In the genomic region with DNA sequence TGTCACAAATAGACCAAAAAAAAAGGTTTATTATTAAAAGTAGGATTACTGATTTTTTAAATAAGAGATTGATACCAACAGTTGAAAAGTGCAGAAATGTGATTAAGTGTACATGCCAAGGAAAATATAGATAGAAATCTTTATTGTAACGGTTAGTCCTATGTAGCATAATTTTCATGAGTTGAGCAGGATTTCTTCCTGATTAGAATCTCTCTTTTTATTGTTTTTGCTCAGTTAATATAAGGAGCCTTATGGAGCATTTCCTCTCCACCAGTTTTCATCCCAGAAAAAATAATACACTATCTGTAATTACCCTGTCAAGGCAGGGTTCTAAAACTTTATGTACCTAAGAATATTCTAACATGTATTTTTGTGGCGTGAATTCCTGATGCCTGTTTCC, we compare ENCODE assay signal across 25 cellular contexts. TPM values are rescaled to one million over a fixed set of nuclear protein-coding genes. Genes with fewer than 3 reads are reported as not detected.
DNase-seq lines count a peak whose midpoint lies in the region; ATAC-seq and TF ChIP-seq lines count a peak whose summit lies in the region.
"Had no signal": no experiment of that assay in that cellular context is flagged by ENCODE, and none has a peak within 500 bp of the region (broad histone marks: within the 10 kb centered on the region; RNA-seq: fewer than 3 reads in every experiment).

No MANE protein-coding gene starts in this region.

- DNase-seq in natural killer cell: no peak
- DNase-seq in natural killer cell treated with Interleukin-12 subunit alpha and Interleukin-12 subunit beta and Interleukin-15 and Interleukin-18, amount 100 ng/mL, for 72 hours (ENCODE audit: low spot score): no peak
- DNase-seq in CD8-positive, alpha-beta T cell: no peak
- no peak for DNase-seq in T-helper 17 cell
- no peak for DNase-seq in mesothelial cell of epicardium (ENCODE audit: low spot score in 2 of 2, unreplicated experiment in 2 of 2)
- DNase-seq in osteoblast (ENCODE audit: insufficient read length, low spot score, missing footprints): no peak
- DNase-seq in right cardiac atrium: no peak
- DNase-seq in activated CD4-positive, alpha-beta memory T cell treated with anti-CD3 and anti-CD28 coated beads for 36 hours: no peak
- DNase-seq: BE2C; COR-L47; GOT3; IMR-90; KG1; MM.1S; NCI-H2029; NCI-H446 treated with DMSO at 0.1 percent for 48 hours; NCI-H526; NCI-H82; NK-92 treated with Interleukin-12 subunit alpha and Interleukin-12 subunit beta, amount 100 ng/mL, for 24 hours; PC-9; Right ventricle myocardium superior; RPMI8226 had no signal

- H3K4me1 ChIP-seq in CD8-positive, alpha-beta T cell (ENCODE audit: insufficient read depth, low read length): peaks cover 9% of the 10 kb centered on the region
- H3K4me1 ChIP-seq in osteoblast (ENCODE audit: insufficient read depth, low read length) (no peaks in the 10 kb centered on the region), right cardiac atrium (ENCODE audit: control insufficient read depth, insufficient read depth, low read length) (peaks cover 2% of the 10 kb centered on the region)
- H3K4me1 ChIP-seq: BE2C had no signal

- H3K4me2 ChIP-seq in osteoblast (ENCODE audit: insufficient read depth, low read length): no peak overlapping the region
- H3K4me2 ChIP-seq: PC-9 had no signal

- H3K4me1 Mint-ChIP-seq in natural killer cell: peaks cover 29 to 38% of the 10 kb centered on the region in 2 donors
- H3K4me1 Mint-ChIP-seq in natural killer cell treated with Interleukin-12 subunit alpha and Interleukin-12 subunit beta and Interleukin-15 and Interleukin-18, amount 100 ng/mL, for 72 hours (ENCODE audit: low read depth in 2 of 2): peaks cover 27 to 32% of the 10 kb centered on the region in 2 donors
- peaks cover 48% of the 10 kb centered on the region for H3K4me1 Mint-ChIP-seq in CD8-positive, alpha-beta T cell (ENCODE audit: low read depth)
- H3K4me1 Mint-ChIP-seq in T-helper 17 cell: peaks cover 25% of the 10 kb centered on the region
- H3K4me1 Mint-ChIP-seq in mesothelial cell of epicardium: peaks cover 6% of the 10 kb centered on the region
- H3K4me1 Mint-ChIP-seq in activated CD4-positive, alpha-beta memory T cell treated with anti-CD3 and anti-CD28 coated beads for 36 hours (ENCODE audit: low read depth): peaks cover 46% of the 10 kb centered on the region
- H3K4me1 Mint-ChIP-seq: CD14-positive monocyte had no signal

- no peaks in the 10 kb centered on the region for H3K9me3 ChIP-seq in CD8-positive, alpha-beta T cell (ENCODE audit: low read length)
- H3K9me3 ChIP-seq in T-helper 17 cell (ENCODE audit: control insufficient read depth, low read length, poor library complexity, severe bottlenecking): no peaks in the 10 kb centered on the region
- H3K9me3 ChIP-seq in osteoblast (ENCODE audit: low read depth, low read length): no peaks in the 10 kb centered on the region
- no peaks in the 10 kb centered on the region for H3K9me3 ChIP-seq in right cardiac atrium (ENCODE audit: control insufficient read depth, low read length)
- H3K9me3 ChIP-seq: BE2C, HAP-1, SJSA1 had no signal

- 75% methylated on average over 2 of the region's 2 CpGs for WGBS in right cardiac atrium

- no peaks in the 10 kb centered on the region for H3K9me3 Mint-ChIP-seq in natural killer cell
- H3K9me3 Mint-ChIP-seq in natural killer cell treated with Interleukin-12 subunit alpha and Interleukin-12 subunit beta and Interleukin-15 and Interleukin-18, amount 100 ng/mL, for 72 hours: no peaks in the 10 kb centered on the region
- no peaks in the 10 kb centered on the region for H3K9me3 Mint-ChIP-seq in CD8-positive, alpha-beta T cell
- no peaks in the 10 kb centered on the region for H3K9me3 Mint-ChIP-seq in mesothelial cell of epicardium
- H3K9me3 Mint-ChIP-seq in activated CD4-positive, alpha-beta memory T cell treated with anti-CD3 and anti-CD28 coated beads for 36 hours: no peaks in the 10 kb centered on the region

- H3K36me3 ChIP-seq in CD8-positive, alpha-beta T cell (ENCODE audit: insufficient read depth, low read length): peaks cover 3% of the 10 kb centered on the region
- H3K36me3 ChIP-seq in osteoblast (ENCODE audit: insufficient read depth, low read length): peaks cover 22% of the 10 kb centered on the region

- ATAC-seq in natural killer cell (no peak), T-helper 17 cell (no peak), right cardiac atrium (no peak)
- no peak for ATAC-seq in natural killer cell treated with Interleukin-12 subunit alpha and Interleukin-12 subunit beta and Interleukin-15 and Interleukin-18, amount 100 ng/mL, for 72 hours
- ATAC-seq in CD8-positive, alpha-beta T cell: no peak

- POLR2A ChIA-PET in CD8-positive, alpha-beta T cell (lab: Charles Lee): interaction anchor here (0.6 to 1.1 kb wide), 2 partner anchors 25 to 52 kb away, joined by 3 read pairs; no protein-coding TSS in a partner anchor
- POLR2A ChIA-PET in activated CD4-positive, alpha-beta memory T cell treated with anti-CD3 and anti-CD28 coated beads for 36 hours (lab: Charles Lee): interaction anchor here (0.6 kb wide), 1 partner anchor 10 kb away, joined by 4 read pairs; no protein-coding TSS in a partner anchor

- TF ChIP-seq CTCF in natural killer cell (IDR thresholded peaks at IDR 0.05) (no peak), mesothelial cell of epicardium (IDR thresholded peaks at IDR 0.05; ENCODE audit: unreplicated experiment) (no peak), osteoblast (IDR thresholded peaks at IDR 0.05; ENCODE audit: extremely low read depth, low read depth, low read length) (no peak)
- no peak for TF ChIP-seq CTCF in CD8-positive, alpha-beta T cell (IDR thresholded peaks at IDR 0.05)

- H3K36me3 Mint-ChIP-seq in natural killer cell (no peaks in the 10 kb centered on the region), T-helper 17 cell (ENCODE audit: low read depth) (peaks cover 2% of the 10 kb centered on the region), mesothelial cell of epicardium (peaks cover 24% of the 10 kb centered on the region)
- peaks cover under 1% of the 10 kb centered on the region for H3K36me3 Mint-ChIP-seq in natural killer cell treated with Interleukin-12 subunit alpha and Interleukin-12 subunit beta and Interleukin-15 and Interleukin-18, amount 100 ng/mL, for 72 hours
- H3K36me3 Mint-ChIP-seq in CD8-positive, alpha-beta T cell: peaks cover 43% of the 10 kb centered on the region
- H3K36me3 Mint-ChIP-seq in activated CD4-positive, alpha-beta memory T cell treated with anti-CD3 and anti-CD28 coated beads for 36 hours: peaks cover 22% of the 10 kb centered on the region

- intact Hi-C loops in natural killer cell (cut with micrococcal nuclease) (no loop called here), right cardiac atrium (cut with DNase I) (no loop called here)
- intact Hi-C loops in CD8-positive, alpha-beta T cell (cut with DNase I, micrococcal nuclease): no loop called here
- intact Hi-C loops in activated CD4-positive, alpha-beta memory T cell treated with anti-CD3 and anti-CD28 coated beads for 36 hours (cut with micrococcal nuclease): no loop called here

- CTCF ChIA-PET in CD8-positive, alpha-beta T cell (lab: Charles Lee): no interaction called here
- CTCF ChIA-PET in activated CD4-positive, alpha-beta memory T cell treated with anti-CD3 and anti-CD28 coated beads for 36 hours (lab: Charles Lee): interaction anchor here (1.7 kb wide), 1 partner anchor 31 kb away, joined by 4 read pairs; no protein-coding TSS in a partner anchor

- peak overlapping the region; percentile 33 to 65 for H3K27ac Mint-ChIP-seq in natural killer cell
- H3K27ac Mint-ChIP-seq in natural killer cell treated with Interleukin-12 subunit alpha and Interleukin-12 subunit beta and Interleukin-15 and Interleukin-18, amount 100 ng/mL, for 72 hours: no peak overlapping the region
- H3K27ac Mint-ChIP-seq in CD8-positive, alpha-beta T cell: peak overlapping the region; percentile 15
- H3K27ac Mint-ChIP-seq in T-helper 17 cell: peak overlapping the region; percentile 85
- H3K27ac Mint-ChIP-seq in mesothelial cell of epicardium: peak overlapping the region; percentile 40
- H3K27ac Mint-ChIP-seq in activated CD4-positive, alpha-beta memory T cell treated with anti-CD3 and anti-CD28 coated beads for 36 hours: no peak overlapping the region

- H2AFZ ChIP-seq in osteoblast (ENCODE audit: low read length): no peak overlapping the region
- H2AFZ ChIP-seq: PC-9 had no signal

- H4K20me1 ChIP-seq in osteoblast (ENCODE audit: insufficient read depth, low read length): peaks cover 41% of the 10 kb centered on the region

- H3K4me3 Mint-ChIP-seq in natural killer cell (no peak overlapping the region), T-helper 17 cell (no peak overlapping the region), mesothelial cell of epicardium (no peak overlapping the region)
- no peak overlapping the region for H3K4me3 Mint-ChIP-seq in natural killer cell treated with Interleukin-12 subunit alpha and Interleukin-12 subunit beta and Interleukin-15 and Interleukin-18, amount 100 ng/mL, for 72 hours
- H3K4me3 Mint-ChIP-seq in CD8-positive, alpha-beta T cell: no peak overlapping the region
- no peak overlapping the region for H3K4me3 Mint-ChIP-seq in activated CD4-positive, alpha-beta memory T cell treated with anti-CD3 and anti-CD28 coated beads for 36 hours
- H3K4me3 Mint-ChIP-seq: CD14-positive monocyte had no signal

- H3K79me2 ChIP-seq in osteoblast (ENCODE audit: insufficient read depth, low read length): peaks cover 87% of the 10 kb centered on the region

- H3K27me3 ChIP-seq in CD8-positive, alpha-beta T cell (ENCODE audit: insufficient read depth, low read length): no peaks in the 10 kb centered on the region
- H3K27me3 ChIP-seq in osteoblast (ENCODE audit: insufficient read depth, low read length) (no peaks in the 10 kb centered on the region), right cardiac atrium (ENCODE audit: control insufficient read depth, insufficient read depth) (no peaks in the 10 kb centered on the region)
- H3K27me3 ChIP-seq: BE2C, SJSA1 had no signal

- H3K27me3 Mint-ChIP-seq in natural killer cell (ENCODE audit: low read depth in 2 of 2) (no peaks in the 10 kb centered on the region), T-helper 17 cell (no peaks in the 10 kb centered on the region), mesothelial cell of epicardium (ENCODE audit: low read depth) (no peaks in the 10 kb centered on the region)
- no peaks in the 10 kb centered on the region for H3K27me3 Mint-ChIP-seq in natural killer cell treated with Interleukin-12 subunit alpha and Interleukin-12 subunit beta and Interleukin-15 and Interleukin-18, amount 100 ng/mL, for 72 hours
- H3K27me3 Mint-ChIP-seq in CD8-positive, alpha-beta T cell (ENCODE audit: low read depth): no peaks in the 10 kb centered on the region
- no peaks in the 10 kb centered on the region for H3K27me3 Mint-ChIP-seq in activated CD4-positive, alpha-beta memory T cell treated with anti-CD3 and anti-CD28 coated beads for 36 hours

- H3K27ac ChIP-seq in CD8-positive, alpha-beta T cell (ENCODE audit: low read depth, low read length): no peak overlapping the region
- H3K27ac ChIP-seq in osteoblast (ENCODE audit: low read depth, low read length) (no peak overlapping the region), right cardiac atrium (ENCODE audit: low read length) (no peak overlapping the region)
- H3K27ac ChIP-seq: PC-9, SJSA1 had no signal

- H3K4me3 ChIP-seq in CD8-positive, alpha-beta T cell (ENCODE audit: low read depth, low read length): no peak overlapping the region
- H3K4me3 ChIP-seq in osteoblast (ENCODE audit: insufficient read depth, low read length): no peak overlapping the region
- H3K4me3 ChIP-seq in right cardiac atrium (ENCODE audit: low read length): no peak overlapping the region
- H3K4me3 ChIP-seq: HAP-1, PC-9, SJSA1 had no signal

RNA-seq across cellular contexts. Expression of a gene that starts 23.4 kb away (rescaled TPM):
- total RNA-seq in natural killer cell (100 to 1,000 TPM; 231 to 244 (median 233) TPM), T-helper 17 cell (100 to 1,000 TPM; 203 to 224 TPM), mesothelial cell of epicardium (109 to 118 TPM (median 116 TPM) in 3 replicates), osteoblast (159 and 180 TPM in 2 replicates), right cardiac atrium (10 to 100 TPM; 30.2 to 53.4 (median 43.4) TPM)
- 100 to 1,000 TPM; 213 to 259 TPM for total RNA-seq in natural killer cell treated with Interleukin-12 subunit alpha and Interleukin-12 subunit beta and Interleukin-15 and Interleukin-18, amount 100 ng/mL, for 72 hours
- 100 to 1,000 TPM; 185 to 196 TPM for total RNA-seq in CD8-positive, alpha-beta T cell
- 22.3 TPM for polyA plus RNA-seq in right cardiac atrium
- total RNA-seq in activated CD4-positive, alpha-beta memory T cell treated with anti-CD3 and anti-CD28 coated beads for 36 hours: 100 to 1,000 TPM; 261 to 274 TPM

RNA-seq across cellular contexts. Expression of a gene that starts 24.1 kb away (rescaled TPM):
- total RNA-seq in natural killer cell: 10 to 100 TPM; 23.5 to 32.3 (median 30.1) TPM
- 10 to 100 TPM; 11.9 to 19.2 TPM for total RNA-seq in natural killer cell treated with Interleukin-12 subunit alpha and Interleukin-12 subunit beta and Interleukin-15 and Interleukin-18, amount 100 ng/mL, for 72 hours
- total RNA-seq in CD8-positive, alpha-beta T cell: 10 to 100 TPM; 23.0 to 25.7 TPM
- 10 to 100 TPM; 18.0 to 21.2 TPM for total RNA-seq in T-helper 17 cell
- 26.5 to 30.0 TPM (median 27.6 TPM) in 3 replicates for total RNA-seq in mesothelial cell of epicardium
- 18.5 and 26.8 TPM in 2 replicates for total RNA-seq in osteoblast
- total RNA-seq in right cardiac atrium: 10 to 100 TPM; 13.7 to 18.9 (median 16.3) TPM
- polyA plus RNA-seq in right cardiac atrium: 7.2 TPM
- 10 to 100 TPM; 11.2 to 15.4 TPM for total RNA-seq in activated CD4-positive, alpha-beta memory T cell treated with anti-CD3 and anti-CD28 coated beads for 36 hours

RNA-seq across cellular contexts. Expression of a gene that starts 31.4 kb away (rescaled TPM):
- total RNA-seq in natural killer cell (100 to 1,000 TPM in 2 of 3 donors, 10 to 100 TPM in 1; 87.9 to 124 (median 119) TPM), T-helper 17 cell (10 to 100 TPM; 72.5 to 72.7 TPM), mesothelial cell of epicardium (145 to 163 TPM (median 154 TPM) in 3 replicates), osteoblast (35.1 and 38.7 TPM in 2 replicates), right cardiac atrium (10 to 100 TPM; 14.1 to 20.3 (median 18.3) TPM)
- total RNA-seq in natural killer cell treated with Interleukin-12 subunit alpha and Interleukin-12 subunit beta and Interleukin-15 and Interleukin-18, amount 100 ng/mL, for 72 hours: 10 to 100 TPM; 71.0 to 78.0 TPM
- 10 to 100 TPM; 92.4 to 94.7 TPM for total RNA-seq in CD8-positive, alpha-beta T cell
- polyA plus RNA-seq in right cardiac atrium: 19.4 TPM
- 10 to 100 TPM; 57.7 to 63.1 TPM for total RNA-seq in activated CD4-positive, alpha-beta memory T cell treated with anti-CD3 and anti-CD28 coated beads for 36 hours

Comparison
In these comparisons a context has a peak if more than half of its experiments do, and no peak if none do; other contexts are left out.
1. H3K27ac Mint-ChIP-seq: peak in natural killer cell (2 of 2), CD8-positive, alpha-beta T cell (single experiment), T-helper 17 cell (single experiment) and mesothelial cell of epicardium (single experiment); none in natural killer cell treated with Interleukin-12 subunit alpha and Interleukin-12 subunit beta and Interleukin-15 and Interleukin-18, amount 100 ng/mL, for 72 hours (0 of 2) and activated CD4-positive, alpha-beta memory T cell treated with anti-CD3 and anti-CD28 coated beads for 36 hours (single experiment).